17 cellular contexts compared by ENCODE assay signal in the genomic region with DNA sequence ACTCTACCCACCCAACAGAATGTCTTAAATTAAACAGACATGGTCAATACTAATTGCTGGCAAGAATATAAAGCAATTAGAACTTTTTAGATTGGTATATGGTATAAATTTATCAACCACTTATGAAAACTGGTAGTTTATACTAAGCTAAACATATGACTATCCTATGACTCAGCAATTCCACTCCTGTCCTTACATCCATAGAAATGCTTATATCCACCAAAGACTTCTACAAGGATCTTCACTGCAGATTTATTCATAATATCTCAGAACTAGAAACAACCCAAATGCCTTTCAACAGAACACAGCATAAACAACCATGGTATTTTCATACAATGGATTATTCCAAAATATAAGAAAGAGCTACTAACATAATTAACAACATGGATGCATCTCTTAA. TPM values are rescaled to one million over a fixed set of nuclear protein-coding genes. Genes with fewer than 3 reads are reported as not detected.
DNase-seq lines count a peak whose midpoint lies in the region; ATAC-seq and TF ChIP-seq lines count a peak whose summit lies in the region.
"Had no signal": no experiment of that assay in that cellular context is flagged by ENCODE, and none has a peak within 500 bp of the region (broad histone marks: within the 10 kb centered on the region; RNA-seq: fewer than 3 reads in every experiment).

No MANE protein-coding gene starts in this region.

- no peak for TF ChIP-seq POLR2A in IMR-90 (IDR thresholded peaks at IDR 0.05; ENCODE audit: low read depth, low read length)

- H4K5ac ChIP-seq in IMR-90 (ENCODE audit: low read depth, low read length): no peak overlapping the region

- no peak overlapping the region for H2AK5ac ChIP-seq in IMR-90 (ENCODE audit: low read depth, low read length)

- no peaks in the 10 kb centered on the region for H3K9me2 ChIP-seq in SK-N-SH

- H3K4me3 ChIP-seq in CD4-positive, CD25-positive, alpha-beta regulatory T cell (ENCODE audit: low read depth, low read length): peak overlapping the region; percentile 29
- H3K4me3 ChIP-seq in IMR-90 (ENCODE audit: insufficient read depth, low read depth, low read length): no peak overlapping the region
- H3K4me3 ChIP-seq in astrocyte of the spinal cord (ENCODE audit: low read depth, low read length): no peak overlapping the region
- H3K4me3 ChIP-seq in SK-N-SH (ENCODE audit: low read depth in 2 of 2, low read length in 1 of 2): no peak overlapping the region
- no peak overlapping the region for H3K4me3 ChIP-seq in aorta (ENCODE audit: low read length in 2 of 2)
- H3K4me3 ChIP-seq: thoracic aorta had no signal

- H3K9ac ChIP-seq in IMR-90 (ENCODE audit: low read depth, low read length) (no peak overlapping the region), SK-N-SH (no peak overlapping the region)

- H3K36me3 ChIP-seq in CD4-positive, CD25-positive, alpha-beta regulatory T cell (ENCODE audit: control insufficient read depth, insufficient read depth, low read length): peaks cover 55% of the 10 kb centered on the region
- H3K36me3 ChIP-seq in IMR-90 (ENCODE audit: control insufficient read depth, insufficient read depth, low read length): peaks cover 13% of the 10 kb centered on the region
- peaks cover 36 to 56% of the 10 kb centered on the region in 2 experiments for H3K36me3 ChIP-seq in SK-N-SH (replicated peaks in 1 of 2; ENCODE audit: control insufficient read depth in 1 of 2, insufficient read depth in 2 of 2, low read length in 1 of 2)
- no peaks in the 10 kb centered on the region for H3K36me3 ChIP-seq in aorta (ENCODE audit: control insufficient read depth in 1 of 2, insufficient read depth in 2 of 2, low read length in 1 of 2)

- H3K23ac ChIP-seq in IMR-90 (ENCODE audit: low read depth, low read length): no peak overlapping the region

- no peak for DNase-seq in CD4-positive, CD25-positive, alpha-beta regulatory T cell
- DNase-seq in IMR-90 (peak; percentile 77), astrocyte of the spinal cord (ENCODE audit: low read depth, low spot score) (peak; percentile 19), fibroblast of peridontal ligament (ENCODE audit: extremely low read depth) (peak; percentile 45), SK-N-SH (no peak), aorta (no peak)
- DNase-seq: activated CD4-positive, alpha-beta T cell treated with anti-CD3 and anti-CD28 coated beads, Interleukin-2, amount 10 ng/mL, durations not matched to agents 24 days and 14 days; AML-193; endodermal cell; NCI-H1105; NCI-H748 treated with DMSO at 0.1 percent for 48 hours; posterior cingulate gyrus had no signal

- POLR2A ChIA-PET in IMR-90 (lab: Charles Lee; ENCODE audit: unreplicated experiment): no interaction called here
- POLR2A ChIA-PET in SK-N-SH (lab: Yijun Ruan, JAX): no interaction called here

- no peak overlapping the region for H2AK9ac ChIP-seq in IMR-90 (replicated peaks; ENCODE audit: low read depth, low read length, poor library complexity)

- no TSS peak for BruUV-seq in IMR-90 (replicated peaks; lab: Mats Ljungman, UMichigan)

- H3K18ac ChIP-seq in IMR-90 (ENCODE audit: low read depth, low read length): no peak overlapping the region

- H4K91ac ChIP-seq in IMR-90 (ENCODE audit: insufficient read depth, low read depth, low read length): no peak overlapping the region

- H3K9me3 Mint-ChIP-seq in CD4-positive, CD25-positive, alpha-beta regulatory T cell: peaks cover 0 to 7% (median 4%) of the 10 kb centered on the region in 7 donors

- in situ Hi-C loops in IMR-90 (cut with MboI; ENCODE audit: low sequenced_read_pairs): no loop called here
- in situ Hi-C loops in astrocyte of the spinal cord (cut with HindIII; ENCODE audit: low sequenced_read_pairs): no loop called here

- H3K9me1 ChIP-seq in IMR-90 (ENCODE audit: insufficient read depth, low read length): no peaks in the 10 kb centered on the region

- no peak overlapping the region; a peak in 1 of 4 replicates for H4K8ac ChIP-seq in IMR-90 (ENCODE audit: low read depth in 2 of 2, low read length in 2 of 2)

- peak overlapping the region; percentile 56 for H2BK5ac ChIP-seq in IMR-90 (ENCODE audit: low read depth, low read length, poor library complexity, severe bottlenecking)

- H3K27ac ChIP-seq in CD4-positive, CD25-positive, alpha-beta regulatory T cell (ENCODE audit: insufficient read depth, low read length, poor library complexity, severe bottlenecking): no peak overlapping the region
- H3K27ac ChIP-seq in IMR-90 (ENCODE audit: insufficient read depth, low read length) (no peak overlapping the region), SK-N-SH (ENCODE audit: low read depth in 2 of 2, low read length in 1 of 2) (no peak overlapping the region), aorta (ENCODE audit: low read depth in 1 of 2, low read length in 2 of 2) (no peak overlapping the region)
- H3K27ac ChIP-seq: thoracic aorta had no signal

- TF ChIP-seq RAD21 in IMR-90 (IDR thresholded peaks at IDR 0.05; ENCODE audit: low read length): no peak
- TF ChIP-seq RAD21 in SK-N-SH (IDR thresholded peaks at IDR 0.05; ENCODE audit: low read length): no peak

- no peak overlapping the region for H2AFZ ChIP-seq in IMR-90 (replicated peaks; ENCODE audit: low read length, poor library complexity)
- no peak overlapping the region for H2AFZ ChIP-seq in SK-N-SH (ENCODE audit: low read depth)

- no peak overlapping the region for H2BK20ac ChIP-seq in IMR-90 (ENCODE audit: low read depth, low read length)

- intact Hi-C loops in IMR-90 (cut with micrococcal nuclease) (no loop called here), aorta (cut with DNase I) (no loop called here)

- no peaks in the 10 kb centered on the region for H3K27me3 ChIP-seq in CD4-positive, CD25-positive, alpha-beta regulatory T cell (ENCODE audit: control insufficient read depth, insufficient read depth, low read length)
- H3K27me3 ChIP-seq in IMR-90 (ENCODE audit: control insufficient read depth, insufficient read depth, low read length) (no peaks in the 10 kb centered on the region), SK-N-SH (ENCODE audit: insufficient read depth) (no peaks in the 10 kb centered on the region), aorta (ENCODE audit: control insufficient read depth in 1 of 2, insufficient read depth in 2 of 2, low read length in 1 of 2) (no peaks in the 10 kb centered on the region)

- H3K14ac ChIP-seq in IMR-90 (replicated peaks; ENCODE audit: low read depth, low read length): no peak overlapping the region

- no peak overlapping the region for H2BK120ac ChIP-seq in IMR-90 (ENCODE audit: low read depth, low read length)

- H4K20me1 ChIP-seq in IMR-90 (ENCODE audit: insufficient read depth, low read length) (no peaks in the 10 kb centered on the region), SK-N-SH (ENCODE audit: insufficient read depth) (no peaks in the 10 kb centered on the region)

- dilution Hi-C loops in IMR-90 (cut with HindIII; ENCODE audit: low sequenced_read_pairs, unreplicated experiment): no loop called here

- no peak overlapping the region for H3K56ac ChIP-seq in IMR-90 (ENCODE audit: extremely low read depth, insufficient read depth, low read length)

- no peak for TF ChIP-seq EP300 in SK-N-SH (IDR thresholded peaks at IDR 0.05; ENCODE audit: borderline replicate concordance in 1 of 2, low read depth in 1 of 2, low read length in 1 of 2)

- peaks cover 61% of the 10 kb centered on the region for H3K36me3 Mint-ChIP-seq in CD4-positive, CD25-positive, alpha-beta regulatory T cell

- TF ChIP-seq CTCF in IMR-90 (conservative IDR thresholded peaks at IDR 0.05; ENCODE audit: low read depth, low read length) (no peak), astrocyte of the spinal cord (IDR thresholded peaks at IDR 0.05; ENCODE audit: low read depth, low read length) (no peak), SK-N-SH (IDR thresholded peaks at IDR 0.05) (no peak)

- H3K4me3 Mint-ChIP-seq in CD4-positive, CD25-positive, alpha-beta regulatory T cell: peak overlapping the region in 2 of 4 donors; percentile 22 to 83
- H3K4me3 Mint-ChIP-seq: activated CD4-positive, alpha-beta T cell treated with anti-CD3 and anti-CD28 coated beads, Interleukin-2, amount 10 ng/mL, durations not matched to agents 24 days and 14 days; endodermal cell had no signal

- peaks cover 42 to 77% (median 56%) of the 10 kb centered on the region in 4 donors for H3K4me1 Mint-ChIP-seq in CD4-positive, CD25-positive, alpha-beta regulatory T cell

- H3K4ac ChIP-seq in IMR-90 (ENCODE audit: low read depth, low read length): no peak overlapping the region

- H3K79me2 ChIP-seq in SK-N-SH (ENCODE audit: insufficient read depth): peaks cover 35% of the 10 kb centered on the region

- H2BK15ac ChIP-seq in IMR-90 (ENCODE audit: low read depth, low read length): no peak overlapping the region

- H3K79me1 ChIP-seq in IMR-90 (ENCODE audit: low read depth in 1 of 2, low read length in 2 of 2): peaks cover 12 to 16% of the 10 kb centered on the region in 2 experiments; a peak in 3 of 4 replicates

- H3K27me3 Mint-ChIP-seq in CD4-positive, CD25-positive, alpha-beta regulatory T cell: no peaks in the 10 kb centered on the region
- H3K27me3 Mint-ChIP-seq: activated CD4-positive, alpha-beta T cell treated with anti-CD3 and anti-CD28 coated beads, Interleukin-2, amount 10 ng/mL, durations not matched to agents 24 days and 14 days had no signal

- H3K4me1 ChIP-seq in CD4-positive, CD25-positive, alpha-beta regulatory T cell (ENCODE audit: control insufficient read depth, insufficient read depth, low read length, poor library complexity, severe bottlenecking): peaks cover 24% of the 10 kb centered on the region
- H3K4me1 ChIP-seq in IMR-90 (ENCODE audit: control insufficient read depth, insufficient read depth, low read length): no peaks in the 10 kb centered on the region
- H3K4me1 ChIP-seq in SK-N-SH (ENCODE audit: control insufficient read depth in 1 of 2, insufficient read depth in 2 of 2, low read depth in 1 of 2, low read length in 1 of 2): peaks cover 0 to 8% of the 10 kb centered on the region in 2 experiments; a peak in 3 of 4 replicates
- H3K4me1 ChIP-seq in aorta (ENCODE audit: control insufficient read depth in 1 of 2, insufficient read depth in 2 of 2, low read length in 2 of 2): no peaks in the 10 kb centered on the region

- H3K27ac Mint-ChIP-seq in CD4-positive, CD25-positive, alpha-beta regulatory T cell: no peak overlapping the region
- H3K27ac Mint-ChIP-seq: activated CD4-positive, alpha-beta T cell treated with anti-CD3 and anti-CD28 coated beads, Interleukin-2, amount 10 ng/mL, durations not matched to agents 24 days and 14 days; activated naive CD4-positive, alpha-beta T cell treated with anti-CD3 and anti-CD28 coated beads, Interleukin-2, amount 50 U/mL, for 72 hours; endodermal cell had no signal

- no peak for ATAC-seq in CD4-positive, CD25-positive, alpha-beta regulatory T cell (ENCODE audit: low read depth in 2 of 2)
- no peak for ATAC-seq in IMR-90 (ENCODE audit: low read depth)
- no peak for ATAC-seq in HG03135 (IDR thresholded peaks at IDR 0.05; ENCODE audit: unreplicated experiment)
- ATAC-seq in aorta (ENCODE audit: low FRiP score): no peak
- ATAC-seq in HG03571 (IDR thresholded peaks at IDR 0.05; ENCODE audit: unreplicated experiment): no peak
- ATAC-seq: activated naive CD4-positive, alpha-beta T cell treated with anti-CD3 and anti-CD28 coated beads, Interleukin-2, amount 50 U/mL, for 72 hours; SK-N-SH treated with all-trans-retinoic acid at 6 μM for 48 hours had no signal

- CTCF ChIA-PET in IMR-90 (lab: Yijun Ruan, JAX): interaction anchor here (0.6 kb wide), 1 partner anchor 1465 kb away, joined by 3 read pairs; no protein-coding TSS in a partner anchor
- CTCF ChIA-PET in SK-N-SH (lab: Yijun Ruan, JAX): no interaction called here

- peaks cover 7 to 12% of the 10 kb centered on the region in 2 experiments for H3K9me3 ChIP-seq in CD4-positive, CD25-positive, alpha-beta regulatory T cell (ENCODE audit: control insufficient read depth in 2 of 2, low read length in 2 of 2)
- 0 out of 2 replicates have a peak, but pooled peaks cover 2% of the 10 kb centered on the region for H3K9me3 ChIP-seq in IMR-90 (ENCODE audit: control insufficient read depth, insufficient read depth, low read length)
- H3K9me3 ChIP-seq in SK-N-SH: peaks cover 5% of the 10 kb centered on the region; the same call in 1 of the 2 replicates
- H3K9me3 ChIP-seq in aorta (ENCODE audit: control insufficient read depth, low read length): no peaks in the 10 kb centered on the region
- H3K9me3 ChIP-seq: thoracic aorta had no signal

- H3K4me2 ChIP-seq in IMR-90 (ENCODE audit: low read depth, low read length): no peak overlapping the region; the same call in 1 of the 2 replicates
- H3K4me2 ChIP-seq in SK-N-SH: no peak overlapping the region

- peaks cover 8% of the 10 kb centered on the region for H3F3A ChIP-seq in SK-N-SH (replicated peaks; ENCODE audit: insufficient read depth)

RNA-seq across cellular contexts. Expression of a gene that starts 4.6 kb away (rescaled TPM):
- total RNA-seq in CD4-positive, CD25-positive, alpha-beta regulatory T cell: 14.9 TPM
- polyA plus RNA-seq in CD4-positive, CD25-positive, alpha-beta regulatory T cell: 10 to 100 TPM in 1 of 4 donors, 1 to 10 TPM in 3; 6.1 to 13.1 (median 7.7) TPM
- total RNA-seq in IMR-90 (2012; rRNA removed) (8.1 and 10.6 TPM in 2 replicates), aorta (1 to 10 TPM; 5.3 to 8.0 TPM)
- polyA plus RNA-seq in IMR-90 (2012; rRNA removed) (2.0 and 2.8 TPM in 2 replicates), SK-N-SH (2012; rRNA removed) (1.6 and 2.3 TPM in 2 replicates), aorta (1 to 10 TPM; 2.3 to 2.5 TPM)
- 0.26 and 0.49 TPM in 2 replicates for polyA plus RNA-seq in IMR-90 (2012; cell fraction: cytosol; rRNA removed)
- polyA plus RNA-seq in IMR-90 (2012; cell fraction: nucleus; rRNA removed; ENCODE audit: low replicate concordance): 0.17 and 3.2 TPM in 2 replicates
- 2.5 and 2.7 TPM in 2 replicates for polyA plus RNA-seq in SK-N-SH (2012; cell fraction: cytosol; rRNA removed)
- 1.0 and 2.5 TPM in 2 replicates for polyA plus RNA-seq in SK-N-SH (2012; cell fraction: nucleus; rRNA removed)

Comparison
In these comparisons a context has a peak if more than half of its experiments do, and no peak if none do; other contexts are left out.
1. DNase-seq: peak in IMR-90 (single experiment), astrocyte of the spinal cord (single experiment) and fibroblast of peridontal ligament (single experiment); none in CD4-positive, CD25-positive, alpha-beta regulatory T cell (0 of 3), SK-N-SH (single experiment) and aorta (0 of 2).